ENCODE assay signal across 21 cellular contexts in genomic region chr6:101435028-101435427, GRCh38. TPM values are rescaled to one million over a fixed set of nuclear protein-coding genes. Genes with fewer than 3 reads are reported as not detected.
"Had no signal": no experiment of that assay in that cellular context is flagged by ENCODE, and none has a peak within 500 bp of the region (broad histone marks: within the 10 kb centered on the region; RNA-seq: fewer than 3 reads in every experiment).

No MANE protein-coding gene starts in this region.

- H3K4me3 ChIP-seq: SJCRH30 had no signal

- H3K36me3 ChIP-seq: SJCRH30 had no signal

- H3K9me3 ChIP-seq: SJCRH30 had no signal

- H3K27me3 ChIP-seq: SJCRH30 had no signal

- H3K27ac ChIP-seq: SJCRH30 had no signal

- ATAC-seq: HepG2, Panc1, Right ventricle myocardium inferior, SK-N-SH treated with all-trans-retinoic acid at 6 μM for 48 hours had no signal

- DNase-seq: IMR-90, Karpas-422, KG1, MM.1S, NCI-H1092 treated with DMSO at 0.1 percent for 48 hours, NCI-H1436, NCI-H187, NCI-H2029, NCI-H2227 treated with DMSO at 0.1 percent for 48 hours, NCI-H524, NCI-H526 treated with DMSO at 0.1 percent for 48 hours, NCI-H774, SHP77 treated with DMSO at 0.1 percent for 48 hours, T-helper 1 cell had no signal

RNA-seq across cellular contexts. Expression of gene GRIK2, which starts 41.5 kb away (rescaled TPM):
- total RNA-seq: HepG2, HT1080, NCI-H460 had no signal
- polyA plus RNA-seq: HepG2 had no signal
